ENCODE assay signal across 8 cellular contexts in the genomic region with DNA sequence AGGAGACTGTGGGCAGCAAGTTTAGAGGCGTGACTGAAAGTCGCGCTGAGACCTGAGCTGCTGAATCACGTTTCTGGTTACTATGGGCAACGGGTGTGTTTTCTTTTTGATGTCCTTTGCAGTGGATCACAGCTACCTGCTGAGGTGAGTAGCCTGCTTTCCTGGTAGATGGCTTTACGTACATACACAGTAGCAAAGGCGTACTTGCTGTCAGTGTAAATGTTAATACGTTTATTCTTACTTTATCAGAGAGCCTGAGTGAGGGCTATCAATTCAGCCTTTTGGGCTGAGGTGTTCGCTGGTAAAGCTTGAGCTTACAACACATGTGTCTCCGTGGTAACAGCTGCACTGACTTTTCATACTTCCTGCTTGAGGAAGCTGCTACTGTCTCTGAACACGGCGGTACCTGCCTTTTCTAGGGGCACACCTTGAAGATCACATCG.
DNase-seq lines count a peak whose midpoint lies in the region; ATAC-seq and TF ChIP-seq lines count a peak whose summit lies in the region.
"Not testable (repeated sequence)": the region's sequence is repeated elsewhere in the genome, so short reads cannot be mapped to it uniquely, and the experiment has no call there.

No MANE protein-coding gene starts in this region.

- H3K9me3 Mint-ChIP-seq in activated CD8-positive, alpha-beta memory T cell treated with anti-CD3 and anti-CD28 coated beads, Interleukin-2, amount 10 ng/mL, durations not matched to agents 7 days and 5 days (ENCODE audit: low read depth); activated naive CD8-positive, alpha-beta T cell treated with anti-CD3 and anti-CD28 coated beads, Interleukin-2, amount 10 ng/mL, durations not matched to agents 7 days and 5 days; neural crest cell: not testable (repeated sequence)

- not testable (repeated sequence) for H3K27me3 ChIP-seq in left ventricle myocardium inferior (ENCODE audit: low read depth)

- not testable (repeated sequence) for H3K36me3 Mint-ChIP-seq in activated CD8-positive, alpha-beta memory T cell treated with anti-CD3 and anti-CD28 coated beads, Interleukin-2, amount 10 ng/mL, durations not matched to agents 7 days and 5 days; activated naive CD8-positive, alpha-beta T cell treated with anti-CD3 and anti-CD28 coated beads, Interleukin-2, amount 10 ng/mL, durations not matched to agents 7 days and 5 days; neural crest cell (ENCODE audit: low read depth)

- not testable (repeated sequence) for H3K4me3 Mint-ChIP-seq in activated CD8-positive, alpha-beta memory T cell treated with anti-CD3 and anti-CD28 coated beads, Interleukin-2, amount 10 ng/mL, durations not matched to agents 7 days and 5 days; neural crest cell
- peak overlapping the region; percentile 52 for H3K4me3 Mint-ChIP-seq in activated naive CD8-positive, alpha-beta T cell treated with anti-CD3 and anti-CD28 coated beads, Interleukin-2, amount 10 ng/mL, durations not matched to agents 7 days and 5 days

- POLR2A ChIA-PET in activated naive CD8-positive, alpha-beta T cell treated with anti-CD3 and anti-CD28 coated beads, Interleukin-2, amount 10 ng/mL, durations not matched to agents 7 days and 5 days (lab: Charles Lee): interaction anchor here (0.6 kb wide), 1 partner anchor 354 kb away, joined by 3 read pairs; a partner anchor contains a TSS

- H3K27ac ChIP-seq in left ventricle myocardium inferior (replicated peaks): not testable (repeated sequence)

- not testable (repeated sequence) for H3K36me3 ChIP-seq in left ventricle myocardium inferior

- H3K4me1 ChIP-seq in left ventricle myocardium inferior: not testable (repeated sequence)

- CTCF ChIA-PET in activated CD8-positive, alpha-beta memory T cell treated with anti-CD3 and anti-CD28 coated beads, Interleukin-2, amount 10 ng/mL, durations not matched to agents 7 days and 5 days (lab: Charles Lee): not testable (repeated sequence)

- peaks cover 12% of the 10 kb centered on the region for H3K4me1 Mint-ChIP-seq in activated CD8-positive, alpha-beta memory T cell treated with anti-CD3 and anti-CD28 coated beads, Interleukin-2, amount 10 ng/mL, durations not matched to agents 7 days and 5 days
- H3K4me1 Mint-ChIP-seq in activated naive CD8-positive, alpha-beta T cell treated with anti-CD3 and anti-CD28 coated beads, Interleukin-2, amount 10 ng/mL, durations not matched to agents 7 days and 5 days; neural crest cell: not testable (repeated sequence)

- not testable (repeated sequence) for H3K27me3 Mint-ChIP-seq in activated CD8-positive, alpha-beta memory T cell treated with anti-CD3 and anti-CD28 coated beads, Interleukin-2, amount 10 ng/mL, durations not matched to agents 7 days and 5 days; activated naive CD8-positive, alpha-beta T cell treated with anti-CD3 and anti-CD28 coated beads, Interleukin-2, amount 10 ng/mL, durations not matched to agents 7 days and 5 days; neural crest cell (ENCODE audit: low read depth)

- H3K4me3 ChIP-seq in left ventricle myocardium inferior: peak overlapping the region; percentile 46

- H3K9me3 ChIP-seq in left ventricle myocardium inferior (replicated peaks): not testable (repeated sequence)

- intact Hi-C loops in left ventricle myocardium inferior (cut with micrococcal nuclease): not testable (repeated sequence)

- peak; percentile 37 for DNase-seq in COR-L47 (lab: John Stamatoyannopoulos, UW)
- DNase-seq in NCI-H1417 (lab: John Stamatoyannopoulos, UW): peak; percentile 42 to 90 (median 74)
- DNase-seq in RPMI8226: peak; percentile 79
- DNase-seq in activated CD8-positive, alpha-beta memory T cell treated with anti-CD3 and anti-CD28 coated beads, Interleukin-2, amount 10 ng/mL, durations not matched to agents 7 days and 5 days: peak; percentile 46
- DNase-seq in activated naive CD8-positive, alpha-beta T cell treated with anti-CD3 and anti-CD28 coated beads, Interleukin-2, amount 10 ng/mL, durations not matched to agents 7 days and 5 days; left ventricle myocardium inferior; neural crest cell (ENCODE audit: low read depth, low spot score): not testable (repeated sequence)
- DNase-seq in stimulated activated CD8-positive, alpha-beta memory T cell treated with anti-CD3 and anti-CD28 coated beads, Interleukin-12 subunit alpha, Interleukin-12 subunit beta, amount 100 ng/mL, for 1 hour (ENCODE audit: low read depth): peak; percentile 37

- not testable (repeated sequence) for H3K27ac Mint-ChIP-seq in activated CD8-positive, alpha-beta memory T cell treated with anti-CD3 and anti-CD28 coated beads, Interleukin-2, amount 10 ng/mL, durations not matched to agents 7 days and 5 days; activated naive CD8-positive, alpha-beta T cell treated with anti-CD3 and anti-CD28 coated beads, Interleukin-2, amount 10 ng/mL, durations not matched to agents 7 days and 5 days
- peak overlapping the region; percentile 35 for H3K27ac Mint-ChIP-seq in neural crest cell (ENCODE audit: unreplicated experiment)

- TF ChIP-seq CTCF in left ventricle myocardium inferior (IDR thresholded peaks at IDR 0.05; ENCODE audit: borderline replicate concordance); neural crest cell (conservative IDR thresholded peaks at IDR 0.05): not testable (repeated sequence)

- not testable (repeated sequence) for ATAC-seq in activated CD8-positive, alpha-beta memory T cell treated with anti-CD3 and anti-CD28 coated beads, Interleukin-2, amount 10 ng/mL, durations not matched to agents 7 days and 5 days; activated naive CD8-positive, alpha-beta T cell treated with anti-CD3 and anti-CD28 coated beads, Interleukin-2, amount 10 ng/mL, durations not matched to agents 7 days and 5 days (ENCODE audit: low read depth)
